8 cellular contexts compared by ENCODE assay signal in genomic region chr12:11648514-11649412, GRCh38. TPM values are rescaled to one million over a fixed set of nuclear protein-coding genes. Genes with fewer than 3 reads are reported as not detected.
A peak's percentile ranks its signal among the peaks of the same experiment; 100 is the strongest.
DNase-seq lines count a peak whose midpoint lies in the region; ATAC-seq and TF ChIP-seq lines count a peak whose summit lies in the region.

No MANE protein-coding gene starts in this region.

- TF ChIP-seq CTCF in neural cell (IDR thresholded peaks at IDR 0.05; ENCODE audit: poor library complexity, severe bottlenecking) = no peak

- H3K9me2 ChIP-seq in neural cell (ENCODE audit: insufficient read depth, low read length) = no peaks in the 10 kb centered on the region

- TF ChIP-seq EP300 in neural cell (conservative IDR thresholded peaks at IDR 0.05; ENCODE audit: poor library complexity, severe bottlenecking) = peak; percentile 33

- peak overlapping the region; percentile 99 for H3K9ac ChIP-seq in neural cell (ENCODE audit: low read length)

- H4K20me1 ChIP-seq in neural cell (ENCODE audit: insufficient read depth) = no peaks in the 10 kb centered on the region

- no peaks in the 10 kb centered on the region for H3F3A ChIP-seq in neural cell (ENCODE audit: insufficient read depth, low read length, poor library complexity, severe bottlenecking)

- H3K4me3 ChIP-seq in neural cell (ENCODE audit: low read length) = peak overlapping the region; percentile 86

- peak; percentile 75 for DNase-seq in Daoy (ENCODE audit: low read depth)
- peak; percentile 91 for DNase-seq in RKO (ENCODE audit: low spot score)
- DNase-seq in activated effector memory CD4-positive, alpha-beta T cell treated with anti-CD3 and anti-CD28 coated beads, Interleukin-2, amount 50 U/mL, for 16 hours = peak; percentile 88
- DNase-seq in fibroblast of the conjunctiva (ENCODE audit: low read depth) = peak; percentile 64
- peak; percentile 71 for DNase-seq in stromal cell of bone marrow (ENCODE audit: low read depth)

- H3K27me3 ChIP-seq in neural cell (ENCODE audit: insufficient read depth, low read depth, low read length) = no peaks in the 10 kb centered on the region

- peak overlapping the region; percentile 83 for H3K4me2 ChIP-seq in neural cell (ENCODE audit: low read length)

- peak; percentile 43 for TF ChIP-seq RAD21 in neural cell (conservative IDR thresholded peaks at IDR 0.05)

- ATAC-seq in GM21786 (IDR thresholded peaks at IDR 0.05; ENCODE audit: unreplicated experiment) = peak; percentile 19

- H3K36me3 ChIP-seq in KOPT-K1 (ENCODE audit: insufficient read depth, low read length) = no peaks in the 10 kb centered on the region
- H3K36me3 ChIP-seq in neural cell (ENCODE audit: insufficient read depth, low read length) = no peaks in the 10 kb centered on the region

- H3K79me2 ChIP-seq in neural cell (replicated peaks; ENCODE audit: insufficient read depth, low read length) = peaks cover 15% of the 10 kb centered on the region

- H2AFZ ChIP-seq in neural cell (ENCODE audit: low read depth, low read length) = peak overlapping the region; percentile 98

- peak overlapping the region; percentile 96 for H3K27ac ChIP-seq in KOPT-K1 (ENCODE audit: low read depth, low read length, poor library complexity, severe bottlenecking)
- peak overlapping the region; percentile 100 for H3K27ac ChIP-seq in neural cell (ENCODE audit: low read length)

- H3K9me3 ChIP-seq in KOPT-K1 (ENCODE audit: insufficient read depth, low read length, poor library complexity, severe bottlenecking) = no peaks in the 10 kb centered on the region
- no peaks in the 10 kb centered on the region for H3K9me3 ChIP-seq in neural cell (ENCODE audit: low read length)

TF ChIP-seq in neural cell, 6 proteins besides CTCF, POLR2A, EP300 and RAD21:
- TF ChIP-seq EZH2 (IDR thresholded peaks at IDR 0.05; ENCODE audit: borderline replicate concordance, insufficient read depth, low read length, poor library complexity, severe bottlenecking) (no peak), SMC3 (conservative IDR thresholded peaks at IDR 0.05; ENCODE audit: poor library complexity) (peak; percentile 40), TAF1 (IDR thresholded peaks at IDR 0.05; ENCODE audit: low read depth) (peak; percentile 73), MXI1 (conservative IDR thresholded peaks at IDR 0.05; ENCODE audit: poor library complexity, severe bottlenecking) (peak; percentile 75), REST (IDR thresholded peaks at IDR 0.05; ENCODE audit: borderline replicate concordance) (peak; percentile 90), POLR2AphosphoS5 (IDR thresholded peaks at IDR 0.05) (peak; percentile 66)

RNA-seq across cellular contexts. Expression of gene ETV6, which starts 0.7 kb away (rescaled TPM):
- total RNA-seq in Daoy (2014; rRNA removed; shearing (Covaris generic)) = 4.0 and 4.3 TPM in 2 replicates
- polyA plus RNA-seq in neural cell = 0.80 and 1.6 TPM in 2 replicates
- 2.9 and 3.7 TPM in 2 replicates for polyA minus RNA-seq in neural cell

Comparison
In these comparisons a context has a peak if more than half of its experiments do, and no peak if none do; other contexts are left out.
1. Peak in every context shown above with its lines: DNase-seq, ATAC-seq, H3K4me3 ChIP-seq and H3K27ac ChIP-seq.